18 cellular contexts compared by ENCODE assay signal in the genomic region with DNA sequence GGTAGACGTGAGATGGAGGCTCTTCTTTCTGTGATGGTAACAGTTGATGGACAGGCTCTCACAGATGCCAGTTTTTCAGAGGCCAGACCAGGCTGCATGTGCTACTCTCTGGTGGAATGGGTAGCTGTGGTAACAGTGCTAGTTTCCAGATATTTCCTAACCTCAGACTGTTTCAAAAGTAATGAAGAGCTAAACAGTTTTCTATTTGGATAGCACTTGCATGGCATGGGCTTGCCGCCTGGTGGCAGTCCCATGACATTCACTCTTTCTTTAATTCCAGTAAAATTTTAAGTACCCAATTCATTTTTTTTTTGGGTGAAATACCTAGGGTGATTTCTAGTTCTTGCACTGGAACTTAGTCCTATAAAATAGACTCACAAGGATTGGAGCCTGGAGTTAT.
DNase-seq lines count a peak whose midpoint lies in the region; ATAC-seq and TF ChIP-seq lines count a peak whose summit lies in the region.
"Had no signal": no experiment of that assay in that cellular context is flagged by ENCODE, and none has a peak within 500 bp of the region (broad histone marks: within the 10 kb centered on the region; RNA-seq: fewer than 3 reads in every experiment).

No MANE protein-coding gene starts in this region.

- H3K36me3 ChIP-seq in GM23338 (ENCODE audit: insufficient read depth): no peaks in the 10 kb centered on the region

- H2AFZ ChIP-seq in GM23338: no peak overlapping the region
- H2AFZ ChIP-seq: parathyroid adenoma had no signal

- H3K4me1 Mint-ChIP-seq in GM23338 (no peaks in the 10 kb centered on the region), progenitor cell of endocrine pancreas (ENCODE audit: low read depth) (no peaks in the 10 kb centered on the region)
- H3K4me1 Mint-ChIP-seq: activated naive CD4-positive, alpha-beta T cell treated with anti-CD3 and anti-CD28 coated beads, Interleukin-2, amount 50 U/mL, for 24 hours; immature natural killer cell had no signal

- no peaks in the 10 kb centered on the region for H3K27me3 ChIP-seq in GM23338 (ENCODE audit: insufficient read depth)

- H3K27me3 Mint-ChIP-seq in GM23338 (ENCODE audit: insufficient read depth, low read depth, poor library complexity) (no peaks in the 10 kb centered on the region), progenitor cell of endocrine pancreas (no peaks in the 10 kb centered on the region)
- H3K27me3 Mint-ChIP-seq: activated naive CD4-positive, alpha-beta T cell treated with anti-CD3 and anti-CD28 coated beads, Interleukin-2, amount 50 U/mL, for 24 hours; dendritic cell treated with granulocyte-macrophage colony-stimulating factor and Interleukin-4, amounts not matched to agents 40 ng/mL and 50 ng/mL, for 4 days had no signal

- H3K4me1 ChIP-seq in GM23338 (ENCODE audit: insufficient read depth): no peaks in the 10 kb centered on the region
- H3K4me1 ChIP-seq: body of pancreas, parathyroid adenoma had no signal

- no peaks in the 10 kb centered on the region for H4K20me1 ChIP-seq in GM23338 (replicated peaks; ENCODE audit: insufficient read depth)

- TF ChIP-seq CTCF in GM23338 (conservative IDR thresholded peaks at IDR 0.05; ENCODE audit: low read depth in 2 of 2) (peak; percentile 70 to 73), epithelial cell of esophagus (IDR thresholded peaks at IDR 0.05; ENCODE audit: insufficient read depth, low read depth, low read length, missing control alignments) (peak; percentile 21), progenitor cell of endocrine pancreas (IDR thresholded peaks at IDR 0.05; ENCODE audit: unreplicated experiment) (peak; percentile 46)

- H3K4me2 ChIP-seq in GM23338: no peak overlapping the region
- H3K4me2 ChIP-seq: KMS-11 had no signal

- no peak overlapping the region for H3K27ac ChIP-seq in GM23338 (ENCODE audit: low read depth)
- H3K27ac ChIP-seq: body of pancreas, KMS-11, parathyroid adenoma had no signal

- no peaks in the 10 kb centered on the region for H3F3A ChIP-seq in GM23338 (replicated peaks; ENCODE audit: low read depth)

- H3K36me3 Mint-ChIP-seq in GM23338 (ENCODE audit: low read depth): no peaks in the 10 kb centered on the region
- H3K36me3 Mint-ChIP-seq in progenitor cell of endocrine pancreas (ENCODE audit: insufficient read depth): no peaks in the 10 kb centered on the region
- H3K36me3 Mint-ChIP-seq: activated naive CD4-positive, alpha-beta T cell treated with anti-CD3 and anti-CD28 coated beads, Interleukin-2, amount 50 U/mL, for 24 hours; immature natural killer cell had no signal

- H3K27ac Mint-ChIP-seq in GM23338 (no peak overlapping the region), progenitor cell of endocrine pancreas (no peak overlapping the region)
- H3K27ac Mint-ChIP-seq: activated naive CD4-positive, alpha-beta T cell treated with anti-CD3 and anti-CD28 coated beads, Interleukin-2, amount 50 U/mL, for 24 hours; dendritic cell treated with granulocyte-macrophage colony-stimulating factor and Interleukin-4, amounts not matched to agents 40 ng/mL and 50 ng/mL, for 4 days; HFFc6; immature natural killer cell had no signal

- H3K9me2 ChIP-seq in GM23338 (ENCODE audit: insufficient read depth): no peaks in the 10 kb centered on the region

- H3K9me3 Mint-ChIP-seq in GM23338: no peaks in the 10 kb centered on the region
- H3K9me3 Mint-ChIP-seq in progenitor cell of endocrine pancreas (ENCODE audit: low read depth): no peaks in the 10 kb centered on the region
- H3K9me3 Mint-ChIP-seq: activated naive CD4-positive, alpha-beta T cell treated with anti-CD3 and anti-CD28 coated beads, Interleukin-2, amount 50 U/mL, for 24 hours; dendritic cell treated with granulocyte-macrophage colony-stimulating factor and Interleukin-4, amounts not matched to agents 40 ng/mL and 50 ng/mL, for 4 days had no signal

- H3K79me2 ChIP-seq in GM23338 (replicated peaks; ENCODE audit: insufficient read depth): no peaks in the 10 kb centered on the region
- H3K79me2 ChIP-seq: parathyroid adenoma had no signal

- H3K4me3 ChIP-seq in GM23338 (no peak overlapping the region), epithelial cell of esophagus (ENCODE audit: low read length) (no peak overlapping the region)
- H3K4me3 ChIP-seq: body of pancreas had no signal

- no peak overlapping the region for H3K4me3 Mint-ChIP-seq in GM23338
- no peak overlapping the region for H3K4me3 Mint-ChIP-seq in progenitor cell of endocrine pancreas (ENCODE audit: low read depth)
- H3K4me3 Mint-ChIP-seq: activated naive CD4-positive, alpha-beta T cell treated with anti-CD3 and anti-CD28 coated beads, Interleukin-2, amount 50 U/mL, for 24 hours; dendritic cell treated with granulocyte-macrophage colony-stimulating factor and Interleukin-4, amounts not matched to agents 40 ng/mL and 50 ng/mL, for 4 days; HFFc6; immature natural killer cell had no signal

- ATAC-seq in GM23338: peak; percentile 53; the same call in 2 of the 3 replicates
- no peak for ATAC-seq in GM21515 (IDR thresholded peaks at IDR 0.05; ENCODE audit: unreplicated experiment)
- no peak for ATAC-seq in GM19324 (IDR thresholded peaks at IDR 0.05; ENCODE audit: low FRiP score, unreplicated experiment)
- ATAC-seq: body of pancreas had no signal

- DNase-seq in GM23338 (ENCODE audit: low spot score): peak; percentile 40
- peak; percentile 22 for DNase-seq in OCI-M1 (lab: John Stamatoyannopoulos, UW)
- DNase-seq in epithelial cell of esophagus (ENCODE audit: low read depth): no peak
- DNase-seq in progenitor cell of endocrine pancreas (ENCODE audit: low spot score, unreplicated experiment): no peak
- no peak for DNase-seq in C1 segment of cervical spinal cord (lab: John Stamatoyannopoulos, UW)
- no peak for DNase-seq in hippocampal formation (lab: John Stamatoyannopoulos, UW)
- DNase-seq: activated CD4-positive, alpha-beta T cell treated with anti-CD3 and anti-CD28 coated beads, Interleukin-2, amount 50 U/mL, for 1 hour; body of pancreas; HFFc6; immature natural killer cell; RPMI8226; stimulated activated CD8-positive, alpha-beta memory T cell treated with anti-CD3 and anti-CD28 coated beads, Interleukin-4, amount 100 ng/mL, for 48 hours had no signal

TF ChIP-seq in GM23338, 12 proteins besides CTCF, POLR2A, EP300 and RAD21 (continues in another document):
- TF ChIP-seq JUNB (IDR thresholded peaks at IDR 0.05; ENCODE audit: unreplicated experiment) (no peak), ZNF114 (CRISPR knock-in tag; IDR thresholded peaks at IDR 0.05) (no peak), EZH2phosphoT487 (IDR thresholded peaks at IDR 0.05; ENCODE audit: unreplicated experiment) (no peak), STAT1 (IDR thresholded peaks at IDR 0.05; ENCODE audit: unreplicated experiment) (no peak)
- TF ChIP-seq, protein P1, sequence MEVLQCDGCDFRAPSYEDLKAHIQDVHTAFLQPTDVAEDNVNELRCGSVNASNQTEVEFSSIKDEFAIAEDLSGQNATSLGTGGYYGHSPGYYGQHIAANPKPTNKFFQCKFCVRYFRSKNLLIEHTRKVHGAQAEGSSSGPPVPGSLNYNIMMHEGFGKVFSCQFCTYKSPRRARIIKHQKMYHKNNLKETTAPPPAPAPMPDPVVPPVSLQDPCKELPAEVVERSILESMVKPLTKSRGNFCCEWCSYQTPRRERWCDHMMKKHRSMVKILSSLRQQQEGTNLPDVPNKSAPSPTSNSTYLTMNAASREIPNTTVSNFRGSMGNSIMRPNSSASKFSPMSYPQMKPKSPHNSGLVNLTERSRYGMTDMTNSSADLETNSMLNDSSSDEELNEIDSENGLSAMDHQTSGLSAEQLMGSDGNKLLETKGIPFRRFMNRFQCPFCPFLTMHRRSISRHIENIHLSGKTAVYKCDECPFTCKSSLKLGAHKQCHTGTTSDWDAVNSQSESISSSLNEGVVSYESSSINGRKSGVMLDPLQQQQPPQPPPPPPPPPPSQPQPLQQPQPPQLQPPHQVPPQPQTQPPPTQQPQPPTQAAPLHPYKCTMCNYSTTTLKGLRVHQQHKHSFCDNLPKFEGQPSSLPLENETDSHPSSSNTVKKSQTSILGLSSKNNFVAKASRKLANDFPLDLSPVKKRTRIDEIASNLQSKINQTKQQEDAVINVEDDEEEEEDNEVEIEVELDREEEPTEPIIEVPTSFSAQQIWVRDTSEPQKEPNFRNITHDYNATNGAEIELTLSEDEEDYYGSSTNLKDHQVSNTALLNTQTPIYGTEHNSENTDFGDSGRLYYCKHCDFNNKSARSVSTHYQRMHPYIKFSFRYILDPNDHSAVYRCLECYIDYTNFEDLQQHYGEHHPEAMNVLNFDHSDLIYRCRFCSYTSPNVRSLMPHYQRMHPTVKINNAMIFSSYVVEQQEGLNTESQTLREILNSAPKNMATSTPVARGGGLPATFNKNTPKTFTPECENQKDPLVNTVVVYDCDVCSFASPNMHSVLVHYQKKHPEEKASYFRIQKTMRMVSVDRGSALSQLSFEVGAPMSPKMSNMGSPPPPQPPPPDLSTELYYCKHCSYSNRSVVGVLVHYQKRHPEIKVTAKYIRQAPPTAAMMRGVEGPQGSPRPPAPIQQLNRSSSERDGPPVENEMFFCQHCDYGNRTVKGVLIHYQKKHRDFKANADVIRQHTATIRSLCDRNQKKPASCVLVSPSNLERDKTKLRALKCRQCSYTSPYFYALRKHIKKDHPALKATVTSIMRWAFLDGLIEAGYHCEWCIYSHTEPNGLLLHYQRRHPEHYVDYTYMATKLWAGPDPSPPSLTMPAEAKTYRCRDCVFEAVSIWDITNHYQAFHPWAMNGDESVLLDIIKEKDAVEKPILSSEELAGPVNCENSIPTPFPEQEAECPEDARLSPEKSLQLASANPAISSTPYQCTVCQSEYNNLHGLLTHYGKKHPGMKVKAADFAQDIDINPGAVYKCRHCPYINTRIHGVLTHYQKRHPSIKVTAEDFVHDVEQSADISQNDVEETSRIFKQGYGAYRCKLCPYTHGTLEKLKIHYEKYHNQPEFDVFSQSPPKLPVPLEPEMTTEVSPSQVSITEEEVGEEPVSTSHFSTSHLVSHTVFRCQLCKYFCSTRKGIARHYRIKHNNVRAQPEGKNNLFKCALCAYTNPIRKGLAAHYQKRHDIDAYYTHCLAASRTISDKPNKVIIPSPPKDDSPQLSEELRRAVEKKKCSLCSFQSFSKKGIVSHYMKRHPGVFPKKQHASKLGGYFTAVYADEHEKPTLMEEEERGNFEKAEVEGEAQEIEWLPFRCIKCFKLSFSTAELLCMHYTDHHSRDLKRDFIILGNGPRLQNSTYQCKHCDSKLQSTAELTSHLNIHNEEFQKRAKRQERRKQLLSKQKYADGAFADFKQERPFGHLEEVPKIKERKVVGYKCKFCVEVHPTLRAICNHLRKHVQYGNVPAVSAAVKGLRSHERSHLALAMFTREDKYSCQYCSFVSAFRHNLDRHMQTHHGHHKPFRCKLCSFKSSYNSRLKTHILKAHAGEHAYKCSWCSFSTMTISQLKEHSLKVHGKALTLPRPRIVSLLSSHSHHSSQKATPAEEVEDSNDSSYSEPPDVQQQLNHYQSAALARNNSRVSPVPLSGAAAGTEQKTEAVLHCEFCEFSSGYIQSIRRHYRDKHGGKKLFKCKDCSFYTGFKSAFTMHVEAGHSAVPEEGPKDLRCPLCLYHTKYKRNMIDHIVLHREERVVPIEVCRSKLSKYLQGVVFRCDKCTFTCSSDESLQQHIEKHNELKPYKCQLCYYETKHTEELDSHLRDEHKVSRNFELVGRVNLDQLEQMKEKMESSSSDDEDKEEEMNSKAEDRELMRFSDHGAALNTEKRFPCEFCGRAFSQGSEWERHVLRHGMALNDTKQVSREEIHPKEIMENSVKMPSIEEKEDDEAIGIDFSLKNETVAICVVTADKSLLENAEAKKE (CRISPR knock-in tag; IDR thresholded peaks at IDR 0.05): no peak

Comparison
In these comparisons a context has a peak if more than half of its experiments do, and no peak if none do; other contexts are left out.
1. DNase-seq: peak in GM23338 (single experiment) and OCI-M1 (single experiment); none in epithelial cell of esophagus (single experiment), progenitor cell of endocrine pancreas (single experiment), C1 segment of cervical spinal cord (0 of 14) and hippocampal formation (0 of 2).
2. CTCF ChIP-seq: peak in every context shown above with its lines; median percentile 72 in GM23338; 46 in progenitor cell of endocrine pancreas; 21 in epithelial cell of esophagus.